In genomic region chr16:8867483-8868271, GRCh38 we compare ENCODE assay signal across 7 cellular contexts. TPM values are rescaled to one million over a fixed set of nuclear protein-coding genes. Genes with fewer than 3 reads are reported as not detected.
A peak's percentile ranks its signal among the peaks of the same experiment; 100 is the strongest.
DNase-seq lines count a peak whose midpoint lies in the region; ATAC-seq, FAIRE-seq and TF ChIP-seq lines count a peak whose summit lies in the region.

No MANE protein-coding gene starts in this region.

- peak; percentile 77 for DNase-seq in NCI-H69 (lab: John Stamatoyannopoulos, UW)
- peak in 2 of 4 experiments; percentile 41 to 55 for DNase-seq in K562 (ENCODE audit: extremely low read depth in 1 of 4, low spot score in 3 of 4)
- no peak for DNase-seq in kidney epithelial cell (ENCODE audit: low read depth)

- peaks cover 42% of the 10 kb centered on the region for H4K20me1 ChIP-seq in K562 (replicated peaks; ENCODE audit: control insufficient read depth, insufficient read depth, low read length)

- peak overlapping the region; percentile 84 for H3K4me2 ChIP-seq in K562 (ENCODE audit: insufficient read depth, low read length)

- H3K27me3 Mint-ChIP-seq in stimulated activated naive CD8-positive, alpha-beta T cell treated with anti-CD3 and anti-CD28 coated beads, Interleukin-15, Interleukin-2, amounts not matched to agents 100 ng/mL and 50 ng/mL, for 24 hours = no peaks in the 10 kb centered on the region

- TF ChIP-seq CTCF in K562 (IDR thresholded peaks at IDR 0.05 in 2 of 3, conservative IDR thresholded peaks at IDR 0.05 in 1 of 3; ENCODE audit: insufficient read depth in 2 of 3, low read depth in 1 of 3, low read length in 3 of 3) = no peak
- TF ChIP-seq CTCF in kidney epithelial cell (IDR thresholded peaks at IDR 0.05; ENCODE audit: insufficient read depth, low read length, poor library complexity, severe bottlenecking) = no peak

- H3K9me3 Mint-ChIP-seq in stimulated activated naive CD8-positive, alpha-beta T cell treated with anti-CD3 and anti-CD28 coated beads, Interleukin-15, Interleukin-2, amounts not matched to agents 100 ng/mL and 50 ng/mL, for 24 hours = no peaks in the 10 kb centered on the region

- TF ChIP-seq EP300 in K562 (IDR thresholded peaks at IDR 0.05; ENCODE audit: low read length) = no peak

- no peak for TF ChIP-seq POLR2A in K562 (conservative IDR thresholded peaks at IDR 0.05)

- H3K4me1 Mint-ChIP-seq in stimulated activated naive CD8-positive, alpha-beta T cell treated with anti-CD3 and anti-CD28 coated beads, Interleukin-15, Interleukin-2, amounts not matched to agents 100 ng/mL and 50 ng/mL, for 24 hours (ENCODE audit: low read depth) = peaks cover 54% of the 10 kb centered on the region

- H3K9me3 ChIP-seq in K562 (replicated peaks; ENCODE audit: control insufficient read depth, insufficient read depth, low read depth, low read length) = no peaks in the 10 kb centered on the region

- TSS peak; percentile 63 for BruUV-seq in K562 (replicated peaks; lab: Mats Ljungman, UMichigan)

- peaks cover 56 to 78% of the 10 kb centered on the region in 2 experiments for H3K4me1 ChIP-seq in K562 (replicated peaks in 1 of 2; ENCODE audit: control insufficient read depth in 2 of 2, insufficient read depth in 2 of 2, low read length in 2 of 2)

- peaks cover 56% of the 10 kb centered on the region for H3K79me2 ChIP-seq in K562 (ENCODE audit: control insufficient read depth, insufficient read depth, low read length)

- H3K27me3 ChIP-seq in K562 (ENCODE audit: control insufficient read depth in 2 of 2, insufficient read depth in 2 of 2, low read length in 2 of 2) (no peaks in the 10 kb centered on the region), kidney epithelial cell (ENCODE audit: control insufficient read depth, insufficient read depth, low read length) (no peaks in the 10 kb centered on the region)

- intact Hi-C loops in K562 (cut with micrococcal nuclease) = no loop called here

- H2AFZ ChIP-seq in K562 (ENCODE audit: low read depth, low read length) = peak overlapping the region; percentile 5

- peaks cover 13% of the 10 kb centered on the region for H3K9me1 ChIP-seq in K562 (ENCODE audit: control insufficient read depth, insufficient read depth, low read length)

- in situ Hi-C loops in K562 (cut with MboI) = no loop called here

- no peak for TF ChIP-seq RAD21 in K562 (CRISPR knock-in tag; conservative IDR thresholded peaks at IDR 0.05 in 1 of 2, IDR thresholded peaks at IDR 0.05 in 1 of 2)

- peak overlapping the region; percentile 95 for H3K27ac Mint-ChIP-seq in stimulated activated naive CD8-positive, alpha-beta T cell treated with anti-CD3 and anti-CD28 coated beads, Interleukin-15, Interleukin-2, amounts not matched to agents 100 ng/mL and 50 ng/mL, for 24 hours

- peaks cover 13% of the 10 kb centered on the region; the same call in 1 of the 3 replicates for H3K36me3 ChIP-seq in K562 (ENCODE audit: control insufficient read depth, insufficient read depth, low read length)
- no peaks in the 10 kb centered on the region for H3K36me3 ChIP-seq in kidney epithelial cell (ENCODE audit: control insufficient read depth, insufficient read depth, low read length)

- H3K9ac ChIP-seq in K562 (ENCODE audit: insufficient read depth in 1 of 2, low read depth in 2 of 2, low read length in 2 of 2) = peak overlapping the region; percentile 74 to 89

- ATAC-seq in GM21515 (IDR thresholded peaks at IDR 0.05; ENCODE audit: unreplicated experiment) = peak; percentile 9
- ATAC-seq in K562 = no peak
- no peak for ATAC-seq in HG02870 (IDR thresholded peaks at IDR 0.05; ENCODE audit: unreplicated experiment)
- no peak for ATAC-seq in HG03432 (IDR thresholded peaks at IDR 0.05; ENCODE audit: unreplicated experiment)

- peak overlapping the region; percentile 62 for H3K4me3 ChIP-seq in K562
- H3K4me3 ChIP-seq in kidney epithelial cell (ENCODE audit: low read depth, low read length) = peak overlapping the region; percentile 59

- peak; percentile 77 for FAIRE-seq in K562 (lab: Jason Lieb, UNC)

- CTCF ChIA-PET in K562 (lab: Yijun Ruan, JAX; ENCODE audit: low intra/inter-chr PET ratio) = no interaction called here

- H3K27ac ChIP-seq in K562 (ENCODE audit: extremely low read depth, low read depth, low read length) = peak overlapping the region; percentile 85

- POLR2A ChIA-PET in K562 (lab: Yijun Ruan, JAX) = interaction anchor here (0.5 to 1.5 kb wide), 8 partner anchors 12 to 260 kb away, joined by 3 to 9 read pairs (median 3); partner anchors contain the start of gene LITAFD

- H3K36me3 Mint-ChIP-seq in stimulated activated naive CD8-positive, alpha-beta T cell treated with anti-CD3 and anti-CD28 coated beads, Interleukin-15, Interleukin-2, amounts not matched to agents 100 ng/mL and 50 ng/mL, for 24 hours (ENCODE audit: low read depth) = peaks cover 7% of the 10 kb centered on the region

- WGBS in K562 (ENCODE audit: insufficient coverage, low coverage, missing lambda C conversion rate) = 3% methylated on average over 25 of the region's 26 CpGs

- peak overlapping the region; percentile 99 for H3K4me3 Mint-ChIP-seq in stimulated activated naive CD8-positive, alpha-beta T cell treated with anti-CD3 and anti-CD28 coated beads, Interleukin-15, Interleukin-2, amounts not matched to agents 100 ng/mL and 50 ng/mL, for 24 hours

TF ChIP-seq in K562, 482 proteins besides CTCF, POLR2A, EP300 and RAD21 (continues in another document):
- TF ChIP-seq CBFA2T2 (conservative IDR thresholded peaks at IDR 0.05) (no peak), SPI1 (IDR thresholded peaks at IDR 0.05; ENCODE audit: borderline replicate concordance, low read depth, low read length) (no peak), ZBTB9 (CRISPR knock-in tag; IDR thresholded peaks at IDR 0.05) (no peak), PHB (CRISPR knock-in tag; IDR thresholded peaks at IDR 0.05) (no peak)

RNA-seq across cellular contexts. Expression of gene CARHSP1, which starts 1.1 kb away (rescaled TPM):
- total RNA-seq in K562 (2011; cell fraction: chromatin; rRNA removed; ENCODE audit: low replicate concordance) = 20.8 and 44.6 TPM in 2 replicates
- total RNA-seq in K562 (2011; cell fraction: nucleolus; rRNA removed) = 34.7 and 35.1 TPM in 2 replicates
- total RNA-seq in K562 (2011; cell fraction: nucleoplasm; rRNA removed) = 29.4 and 42.3 TPM in 2 replicates
- total RNA-seq in K562 (2014; rRNA removed) (112 and 114 TPM in 2 replicates), K562 (2014; rRNA removed; fragmentation: Illumina TruSeq; extraction: Trizol) (27.0 and 41.1 TPM in 2 replicates), K562 (2015; rRNA removed; fragmentation: Illumina TruSeq; extraction: Trizol) (65.2 and 68.5 TPM in 2 replicates), K562 (2021) (74.5 and 78.0 TPM in 2 replicates), kidney epithelial cell (113 and 119 TPM in 2 replicates)
- polyA plus RNA-seq in K562 (2011; rRNA removed) (37.0 and 40.8 TPM in 2 replicates), K562 (2014; fragmentation: Illumina TruSeq; extraction: Trizol) (40.4 and 87.0 TPM in 2 replicates), K562 (2014; fragmentation: Nextera tagmentation; extraction: Ambion mirVana) (10 to 100 TPM in 1 of 2 experiments, 1 to 10 TPM in 1; 5.8 to 17.1 TPM), K562 (2014; rRNA removed) (97.9 and 104 TPM in 2 replicates)
- polyA plus RNA-seq in K562 (2011; cell fraction: cytosol; rRNA removed) = 46.0 and 113 TPM in 2 replicates
- polyA plus RNA-seq in K562 (2011; cell fraction: nucleus; rRNA removed) = 25.6 and 34.1 TPM in 2 replicates
- polyA plus RNA-seq in K562 (2012) = 72.1 and 96.6 TPM in 2 replicates
- 39.1 and 58.1 TPM in 2 replicates for polyA minus RNA-seq in K562 (2011; rRNA and poly(A)+ RNA removed)
- 34.9 and 36.6 TPM in 2 replicates for polyA minus RNA-seq in K562 (2011; cell fraction: cytosol; rRNA and poly(A)+ RNA removed)
- 12.1 and 17.4 TPM in 2 replicates for polyA minus RNA-seq in K562 (2011; cell fraction: nucleus; rRNA and poly(A)+ RNA removed)

RNA-seq across cellular contexts. Expression of gene LITAFD, which starts 14.5 kb away (rescaled TPM):
- not detected in 2 replicates for total RNA-seq in K562 (2011; cell fraction: chromatin; rRNA removed; ENCODE audit: low replicate concordance)
- total RNA-seq in K562 (2011; cell fraction: nucleolus; rRNA removed) = not detected in 2 replicates
- total RNA-seq in K562 (2011; cell fraction: nucleoplasm; rRNA removed) = not detected in 2 replicates
- total RNA-seq in K562 (2014; rRNA removed) = not detected in 2 replicates
- not detected in 2 replicates for total RNA-seq in K562 (2014; rRNA removed; fragmentation: Illumina TruSeq; extraction: Trizol)
- not detected in 2 replicates for total RNA-seq in K562 (2015; rRNA removed; fragmentation: Illumina TruSeq; extraction: Trizol)
- total RNA-seq in K562 (2021) = not detected in 2 replicates
- not detected in 2 replicates for polyA plus RNA-seq in K562 (2011; rRNA removed)
- polyA plus RNA-seq in K562 (2011; cell fraction: cytosol; rRNA removed) = not detected in 2 replicates
- polyA plus RNA-seq in K562 (2011; cell fraction: nucleus; rRNA removed) = not detected in 2 replicates
- not detected in 2 replicates for polyA plus RNA-seq in K562 (2012)
- polyA plus RNA-seq in K562 (2014; fragmentation: Illumina TruSeq; extraction: Trizol) = not detected in 2 replicates
- not detected for polyA plus RNA-seq in K562 (2014; fragmentation: Nextera tagmentation; extraction: Ambion mirVana)
- not detected in 2 replicates for polyA plus RNA-seq in K562 (2014; rRNA removed)
- not detected in 2 replicates for polyA minus RNA-seq in K562 (2011; rRNA and poly(A)+ RNA removed)
- polyA minus RNA-seq in K562 (2011; cell fraction: cytosol; rRNA and poly(A)+ RNA removed) = not detected in 2 replicates
- polyA minus RNA-seq in K562 (2011; cell fraction: nucleus; rRNA and poly(A)+ RNA removed) = not detected in 2 replicates
- total RNA-seq in kidney epithelial cell = not detected in 2 replicates
